ENCODE assay signal across 9 cellular contexts in genomic region chr1:179550753-179551682, GRCh38. TPM values are rescaled to one million over a fixed set of nuclear protein-coding genes. Genes with fewer than 3 reads are reported as not detected.
A peak's percentile ranks its signal among the peaks of the same experiment; 100 is the strongest.
DNase-seq lines count a peak whose midpoint lies in the region; ATAC-seq, FAIRE-seq and TF ChIP-seq lines count a peak whose summit lies in the region.
"Had no signal": no experiment of that assay in that cellular context is flagged by ENCODE, and none has a peak within 500 bp of the region (broad histone marks: within the 10 kb centered on the region; RNA-seq: fewer than 3 reads in every experiment).

No MANE protein-coding gene starts in this region.

- intact Hi-C loops in sciatic nerve (cut with DNase I) = no loop called here

- peak; percentile 86 for ATAC-seq in GM19351 (IDR thresholded peaks at IDR 0.05; ENCODE audit: unreplicated experiment)
- peak; percentile 57 for ATAC-seq in sciatic nerve

- no peak overlapping the region for H3K4me3 ChIP-seq in astrocyte of the spinal cord (ENCODE audit: low read depth, low read length)

- in situ Hi-C loops in KBM-7 (cut with MboI; ENCODE audit: low pct_unique_long_range_greater_than_20kb, low sequenced_read_pairs) (no loop called here), astrocyte of the spinal cord (cut with HindIII; ENCODE audit: low sequenced_read_pairs) (no loop called here)

- DNase-seq in KBM-7 (peak; percentile 29), astrocyte of the spinal cord (ENCODE audit: low read depth, low spot score) (peak; percentile 32), sciatic nerve (ENCODE audit: low spot score) (no peak), NCI-H146 (lab: John Stamatoyannopoulos, UW) (no peak), GM10266 (ENCODE audit: extremely low spot score) (no peak), D721Med (ENCODE audit: insufficient read length, low spot score) (no peak)
- DNase-seq in stimulated activated CD4-positive, alpha-beta T cell treated with anti-CD3 and anti-CD28 coated beads, Interleukin-2, amount 100 ng/mL, for 24 hours = no peak
- DNase-seq: Kasumi-1 had no signal

- TF ChIP-seq CTCF in astrocyte of the spinal cord (IDR thresholded peaks at IDR 0.05; ENCODE audit: low read depth, low read length) (no peak), GM10266 (IDR thresholded peaks at IDR 0.05; ENCODE audit: control insufficient read depth, insufficient read depth, low read depth, missing control alignments) (no peak), D721Med (IDR thresholded peaks at IDR 0.05; ENCODE audit: insufficient read depth, missing control alignments) (no peak)

- FAIRE-seq in D721Med (lab: Jason Lieb, UNC) = no peak

RNA-seq across cellular contexts. Expression of gene NPHS2, which starts 24.7 kb away (rescaled TPM):
- not detected for total RNA-seq in sciatic nerve

RNA-seq across cellular contexts. Expression of gene TDRD5, which starts 40.6 kb away (rescaled TPM):
- total RNA-seq in sciatic nerve = not detected

Comparison
In these comparisons a context has a peak if more than half of its experiments do, and no peak if none do; other contexts are left out.
1. DNase-seq: peak in KBM-7 (single experiment) and astrocyte of the spinal cord (single experiment); none in sciatic nerve (single experiment), NCI-H146 (single experiment), GM10266 (single experiment), stimulated activated CD4-positive, alpha-beta T cell treated with anti-CD3 and anti-CD28 coated beads, Interleukin-2, amount 100 ng/mL, for 24 hours (0 of 2) and D721Med (single experiment).